ENCODE assay signal across 7 cellular contexts in the genomic region with DNA sequence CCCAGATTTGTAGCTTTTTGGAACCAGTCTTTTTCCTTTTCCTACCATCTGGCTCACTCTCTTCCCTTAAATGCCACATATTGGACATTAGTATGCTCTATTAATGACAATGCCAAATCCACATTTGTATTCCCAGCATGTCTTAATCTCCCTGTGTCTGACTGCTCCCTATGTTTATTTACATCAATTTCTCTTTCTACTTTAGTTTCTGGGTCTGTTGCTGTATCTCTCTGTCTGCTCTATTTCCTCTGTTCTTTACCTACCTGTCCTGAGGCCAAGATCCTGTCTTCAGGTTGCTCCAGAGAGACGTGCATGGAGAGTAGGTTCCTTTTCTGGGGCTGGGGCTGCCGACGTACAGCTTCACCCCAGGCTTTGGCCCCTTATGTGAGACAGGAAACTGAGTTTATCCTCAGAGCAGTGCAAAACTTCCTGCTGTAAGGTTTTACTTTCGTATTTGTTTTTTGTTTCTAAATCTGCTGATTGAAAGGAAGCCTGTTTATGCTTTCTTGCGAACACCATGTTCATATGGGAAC. TPM values are rescaled to one million over a fixed set of nuclear protein-coding genes. Genes with fewer than 3 reads are reported as not detected.
DNase-seq lines count a peak whose midpoint lies in the region; ATAC-seq and TF ChIP-seq lines count a peak whose summit lies in the region.

No MANE protein-coding gene starts in this region.

- no peak overlapping the region for H3K9ac ChIP-seq in Karpas-422 (ENCODE audit: low read length)

- H3K9me3 ChIP-seq in vagina (no peaks in the 10 kb centered on the region), Karpas-422 (ENCODE audit: low read length) (no peaks in the 10 kb centered on the region)

- no peak overlapping the region for H3K27ac Mint-ChIP-seq in activated CD4-positive, alpha-beta T cell treated with anti-CD3 and anti-CD28 coated beads, Interleukin-2, amount 10 ng/mL, durations not matched to agents 7 days and 5 days

- H3K36me3 Mint-ChIP-seq in activated CD4-positive, alpha-beta T cell treated with anti-CD3 and anti-CD28 coated beads, Interleukin-2, amount 10 ng/mL, durations not matched to agents 7 days and 5 days (ENCODE audit: low read depth): peaks cover 22% of the 10 kb centered on the region

- POLR2A ChIA-PET in activated CD4-positive, alpha-beta T cell treated with anti-CD3 and anti-CD28 coated beads, Interleukin-2, amount 10 ng/mL, durations not matched to agents 7 days and 5 days (lab: Charles Lee): no interaction called here

- no peaks in the 10 kb centered on the region for H3K79me2 ChIP-seq in Karpas-422 (ENCODE audit: low read length)

- no peak for TF ChIP-seq CTCF in vagina (IDR thresholded peaks at IDR 0.05)
- no peak for TF ChIP-seq CTCF in foreskin fibroblast (IDR thresholded peaks at IDR 0.05; ENCODE audit: low read depth, low read length)

- peak; percentile 49 for TF ChIP-seq POLR2A in GM19193 (IDR thresholded peaks at IDR 0.05; ENCODE audit: extremely low read depth, insufficient read depth, insufficient read length)
- TF ChIP-seq POLR2A in vagina (IDR thresholded peaks at IDR 0.05): peak in 1 of 2 donors; percentile 23

- H3K27me3 ChIP-seq in vagina (no peaks in the 10 kb centered on the region), Karpas-422 (ENCODE audit: low read length) (peaks cover 2% of the 10 kb centered on the region; the same call in 1 of the 2 replicates)

- peak; percentile 60 for DNase-seq in activated CD4-positive, alpha-beta T cell treated with anti-CD3 and anti-CD28 coated beads, Interleukin-2, amount 10 ng/mL, durations not matched to agents 7 days and 5 days
- DNase-seq in left ventricle myocardium superior: no peak
- DNase-seq in vagina (ENCODE audit: extremely low spot score in 2 of 2): no peak
- DNase-seq in foreskin fibroblast: no peak
- DNase-seq in Karpas-422: no peak

- H3K27ac ChIP-seq in vagina (peak overlapping the region; percentile 73), Karpas-422 (ENCODE audit: low read length) (no peak overlapping the region)

- intact Hi-C loops in left ventricle myocardium superior (cut with micrococcal nuclease) (no loop called here), vagina (cut with DNase I) (no loop called here)

- peaks cover 33% of the 10 kb centered on the region for H3K4me1 Mint-ChIP-seq in activated CD4-positive, alpha-beta T cell treated with anti-CD3 and anti-CD28 coated beads, Interleukin-2, amount 10 ng/mL, durations not matched to agents 7 days and 5 days

- H4K20me1 ChIP-seq in Karpas-422 (ENCODE audit: insufficient read depth, low read depth, low read length): no peaks in the 10 kb centered on the region

- peaks cover 4% of the 10 kb centered on the region for H3K9me3 Mint-ChIP-seq in activated CD4-positive, alpha-beta T cell treated with anti-CD3 and anti-CD28 coated beads, Interleukin-2, amount 10 ng/mL, durations not matched to agents 7 days and 5 days

- no peaks in the 10 kb centered on the region for H3K4me1 ChIP-seq in vagina
- peaks cover 17% of the 10 kb centered on the region for H3K4me1 ChIP-seq in Karpas-422 (ENCODE audit: low read length)

- no peaks in the 10 kb centered on the region for H3K9me2 ChIP-seq in Karpas-422 (replicated peaks; ENCODE audit: insufficient read depth, low read length)

- no peaks in the 10 kb centered on the region for H3K27me3 Mint-ChIP-seq in activated CD4-positive, alpha-beta T cell treated with anti-CD3 and anti-CD28 coated beads, Interleukin-2, amount 10 ng/mL, durations not matched to agents 7 days and 5 days

- no peak overlapping the region for H3K4me3 Mint-ChIP-seq in activated CD4-positive, alpha-beta T cell treated with anti-CD3 and anti-CD28 coated beads, Interleukin-2, amount 10 ng/mL, durations not matched to agents 7 days and 5 days

- H3K36me3 ChIP-seq in vagina (no peaks in the 10 kb centered on the region), Karpas-422 (ENCODE audit: insufficient read depth, low read length) (no peaks in the 10 kb centered on the region)

- no peak overlapping the region for H2AFZ ChIP-seq in Karpas-422 (ENCODE audit: low read length)

- H3K4me2 ChIP-seq in Karpas-422 (ENCODE audit: low read depth, low read length, poor library complexity, severe bottlenecking): no peak overlapping the region

- ATAC-seq in HG03064 (IDR thresholded peaks at IDR 0.05; ENCODE audit: low read depth, unreplicated experiment) (peak; percentile 79), left ventricle myocardium superior (peak; percentile 62)

- H3K4me3 ChIP-seq in vagina (peak overlapping the region; percentile 15 to 30), foreskin fibroblast (ENCODE audit: low read depth in 1 of 2, low read length in 2 of 2) (no peak overlapping the region), Karpas-422 (ENCODE audit: low read length) (no peak overlapping the region)

- CTCF ChIA-PET in activated CD4-positive, alpha-beta T cell treated with anti-CD3 and anti-CD28 coated beads, Interleukin-2, amount 10 ng/mL, durations not matched to agents 7 days and 5 days (lab: Charles Lee): interaction anchor here (1.3 to 2.9 kb wide), 9 partner anchors 8 to 367 kb away, joined by 3 to 20 read pairs (median 4); partner anchors contain the start of gene MRPL17

RNA-seq across cellular contexts. Expression of gene OR2AG2, which starts 25.6 kb away (rescaled TPM):
- not detected for total RNA-seq in activated CD4-positive, alpha-beta T cell treated with anti-CD3 and anti-CD28 coated beads, Interleukin-2, amount 10 ng/mL, durations not matched to agents 7 days and 5 days
- total RNA-seq in left ventricle myocardium superior (not detected), vagina (not detected)
- 0.22 and 0.48 TPM in 2 replicates for total RNA-seq in Karpas-422 (2014; rRNA removed; shearing (Covaris generic); ENCODE audit: low replicate concordance)

RNA-seq across cellular contexts. Expression of gene OR2AG1, which starts 36.7 kb away (rescaled TPM):
- not detected for total RNA-seq in activated CD4-positive, alpha-beta T cell treated with anti-CD3 and anti-CD28 coated beads, Interleukin-2, amount 10 ng/mL, durations not matched to agents 7 days and 5 days
- total RNA-seq in left ventricle myocardium superior: not detected
- total RNA-seq in vagina: not detected
- not detected in 2 replicates for total RNA-seq in Karpas-422 (2014; rRNA removed; shearing (Covaris generic); ENCODE audit: low replicate concordance)

RNA-seq across cellular contexts. Expression of gene OR6A2, which starts 53.3 kb away (rescaled TPM):
- total RNA-seq in activated CD4-positive, alpha-beta T cell treated with anti-CD3 and anti-CD28 coated beads, Interleukin-2, amount 10 ng/mL, durations not matched to agents 7 days and 5 days: not detected
- not detected for total RNA-seq in left ventricle myocardium superior
- not detected for total RNA-seq in vagina
- total RNA-seq in Karpas-422 (2014; rRNA removed; shearing (Covaris generic); ENCODE audit: low replicate concordance): 0.54 and 2.9 TPM in 2 replicates

Comparison
In these comparisons a context has a peak if more than half of its experiments do, and no peak if none do; other contexts are left out.
1. H3K4me3 ChIP-seq: peak in vagina (2 of 2); none in foreskin fibroblast (0 of 2) and Karpas-422 (single experiment).